Comparison of ENCODE assay signal across 34 cellular contexts in the genomic region with DNA sequence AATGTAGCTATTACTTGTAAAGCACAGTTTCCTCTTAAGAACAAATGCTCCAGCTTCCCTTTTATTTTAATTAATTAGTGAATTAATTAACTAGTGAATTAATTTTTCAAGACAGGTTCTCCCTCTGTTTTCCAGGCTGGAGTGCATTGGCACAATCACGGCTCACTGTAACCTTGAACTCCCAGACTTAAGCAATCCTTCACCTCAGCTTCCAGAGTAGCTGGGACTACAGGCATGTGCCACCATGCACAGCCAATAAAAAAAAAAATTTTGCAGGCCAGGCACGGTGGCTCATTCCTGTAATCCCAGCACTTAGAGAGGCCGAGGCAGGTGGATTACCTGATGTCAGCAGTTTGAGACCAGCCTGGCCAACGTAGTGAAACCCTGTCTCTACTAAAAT.
"Had no signal": no experiment of that assay in that cellular context is flagged by ENCODE, and none has a peak within 500 bp of the region (broad histone marks: within the 10 kb centered on the region; RNA-seq: fewer than 3 reads in every experiment).

No MANE protein-coding gene starts in this region.

- H3K4me3 ChIP-seq: MG63 had no signal

- H3K27ac ChIP-seq: KMS-11 had no signal

- H3K9me3 ChIP-seq: MG63 had no signal

- H3K9ac ChIP-seq: KMS-11 had no signal

- H3K27me3 ChIP-seq: MG63 had no signal

- H3K36me3 ChIP-seq: MG63 had no signal

- H3K4me2 ChIP-seq: KMS-11 had no signal

- DNase-seq: Karpas-422, Kasumi-1, MG63, MM.1S, MV-4-11, NCI-H1048, NCI-H1092, NCI-H1092 treated with DMSO at 0.1 percent for 48 hours, NCI-H1105, NCI-H1105 treated with DMSO at 0.1 percent for 48 hours, NCI-H1417, NCI-H1417 treated with DMSO at 0.1 percent for 48 hours, NCI-H1436, NCI-H1436 treated with DMSO at 0.1 percent for 48 hours, NCI-H146, NCI-H1694, NCI-H1694 treated with DMSO at 0.1 percent for 48 hours, NCI-H187, NCI-H187 treated with DMSO at 0.1 percent for 48 hours, NCI-H1930, NCI-H2029, NCI-H2029 treated with DMSO at 0.1 percent for 48 hours, NCI-H2081, NCI-H2081 treated with DMSO at 0.1 percent for 48 hours, NCI-H2107, NCI-H2171, NCI-H2227 treated with DMSO at 0.1 percent for 48 hours, NCI-H226, NCI-H345, NCI-H446, NCI-H446 treated with DMSO at 0.1 percent for 48 hours, NCI-H510A, NCI-H510A treated with DMSO at 0.1 percent for 48 hours had no signal
